1 cellular context compared by ENCODE assay signal in the genomic region with DNA sequence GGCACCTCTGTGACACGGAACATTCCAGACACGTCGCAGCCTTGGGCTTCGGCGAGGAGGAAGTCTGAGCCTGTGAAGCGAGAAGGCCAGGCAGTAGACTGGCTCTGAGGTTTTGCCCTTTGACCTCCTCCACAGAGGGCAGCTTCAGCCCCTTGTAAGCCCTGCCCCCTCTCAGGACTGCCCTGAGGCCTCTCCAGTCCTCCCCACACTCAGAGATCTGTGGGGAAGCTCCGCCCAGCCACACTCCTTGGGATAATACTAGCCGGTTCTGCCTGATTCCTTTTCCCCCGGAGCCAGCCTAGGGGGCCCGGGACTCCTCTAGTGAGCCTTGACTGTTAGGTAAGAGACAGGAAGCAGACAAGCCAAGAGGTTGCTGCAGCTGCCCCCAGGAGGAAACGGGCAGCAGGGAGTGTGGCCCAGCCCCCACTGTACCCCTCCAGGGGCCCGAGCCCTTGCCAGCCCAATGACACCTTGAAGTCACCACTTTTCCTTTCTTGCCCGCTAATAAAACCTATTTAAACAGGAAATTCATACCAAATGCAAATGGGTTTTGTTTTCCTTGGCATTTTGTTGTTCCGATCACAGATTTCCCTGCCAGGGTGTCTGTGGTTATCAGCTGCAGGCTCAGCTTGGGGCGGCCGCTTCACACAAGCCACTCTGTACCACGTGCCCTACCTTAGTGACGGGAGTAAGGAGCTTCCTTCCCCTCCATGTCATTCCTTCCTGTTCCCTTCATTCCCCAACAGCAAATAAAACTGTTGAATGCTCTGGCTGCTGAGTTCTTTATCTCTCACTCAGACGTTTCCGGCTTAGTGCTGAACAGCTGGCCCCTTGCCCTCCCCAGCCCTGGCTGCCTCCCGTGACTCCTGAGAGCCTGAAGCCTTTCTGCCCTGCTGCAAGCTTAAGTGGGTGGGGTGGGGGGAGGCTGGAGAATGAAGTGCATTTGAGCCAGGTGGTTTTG.
TF ChIP-seq lines count a peak whose summit lies in the region.

No MANE protein-coding gene starts in this region.

TF ChIP-seq in GM23338, 12 proteins besides CTCF, POLR2A, EP300 and RAD21 (continued from another document):
- TF ChIP-seq, protein P1, sequence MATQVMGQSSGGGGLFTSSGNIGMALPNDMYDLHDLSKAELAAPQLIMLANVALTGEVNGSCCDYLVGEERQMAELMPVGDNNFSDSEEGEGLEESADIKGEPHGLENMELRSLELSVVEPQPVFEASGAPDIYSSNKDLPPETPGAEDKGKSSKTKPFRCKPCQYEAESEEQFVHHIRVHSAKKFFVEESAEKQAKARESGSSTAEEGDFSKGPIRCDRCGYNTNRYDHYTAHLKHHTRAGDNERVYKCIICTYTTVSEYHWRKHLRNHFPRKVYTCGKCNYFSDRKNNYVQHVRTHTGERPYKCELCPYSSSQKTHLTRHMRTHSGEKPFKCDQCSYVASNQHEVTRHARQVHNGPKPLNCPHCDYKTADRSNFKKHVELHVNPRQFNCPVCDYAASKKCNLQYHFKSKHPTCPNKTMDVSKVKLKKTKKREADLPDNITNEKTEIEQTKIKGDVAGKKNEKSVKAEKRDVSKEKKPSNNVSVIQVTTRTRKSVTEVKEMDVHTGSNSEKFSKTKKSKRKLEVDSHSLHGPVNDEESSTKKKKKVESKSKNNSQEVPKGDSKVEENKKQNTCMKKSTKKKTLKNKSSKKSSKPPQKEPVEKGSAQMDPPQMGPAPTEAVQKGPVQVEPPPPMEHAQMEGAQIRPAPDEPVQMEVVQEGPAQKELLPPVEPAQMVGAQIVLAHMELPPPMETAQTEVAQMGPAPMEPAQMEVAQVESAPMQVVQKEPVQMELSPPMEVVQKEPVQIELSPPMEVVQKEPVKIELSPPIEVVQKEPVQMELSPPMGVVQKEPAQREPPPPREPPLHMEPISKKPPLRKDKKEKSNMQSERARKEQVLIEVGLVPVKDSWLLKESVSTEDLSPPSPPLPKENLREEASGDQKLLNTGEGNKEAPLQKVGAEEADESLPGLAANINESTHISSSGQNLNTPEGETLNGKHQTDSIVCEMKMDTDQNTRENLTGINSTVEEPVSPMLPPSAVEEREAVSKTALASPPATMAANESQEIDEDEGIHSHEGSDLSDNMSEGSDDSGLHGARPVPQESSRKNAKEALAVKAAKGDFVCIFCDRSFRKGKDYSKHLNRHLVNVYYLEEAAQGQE (IDR thresholded peaks at IDR 0.05; ENCODE audit: unreplicated experiment): no peak
- no peak for TF ChIP-seq EZH2 (IDR thresholded peaks at IDR 0.05; ENCODE audit: low read depth, unreplicated experiment)
- no peak for TF ChIP-seq NANOG (IDR thresholded peaks at IDR 0.05; ENCODE audit: borderline replicate concordance)
- no peak for TF ChIP-seq ZNF114 (CRISPR knock-in tag; IDR thresholded peaks at IDR 0.05)
- no peak for TF ChIP-seq STAT1 (IDR thresholded peaks at IDR 0.05; ENCODE audit: unreplicated experiment)
- TF ChIP-seq POLR2AphosphoS5 (IDR thresholded peaks at IDR 0.05; ENCODE audit: low read depth): no peak; the same call in 1 of the 2 replicates
